Comparison of ENCODE assay signal across 15 cellular contexts in the genomic region with DNA sequence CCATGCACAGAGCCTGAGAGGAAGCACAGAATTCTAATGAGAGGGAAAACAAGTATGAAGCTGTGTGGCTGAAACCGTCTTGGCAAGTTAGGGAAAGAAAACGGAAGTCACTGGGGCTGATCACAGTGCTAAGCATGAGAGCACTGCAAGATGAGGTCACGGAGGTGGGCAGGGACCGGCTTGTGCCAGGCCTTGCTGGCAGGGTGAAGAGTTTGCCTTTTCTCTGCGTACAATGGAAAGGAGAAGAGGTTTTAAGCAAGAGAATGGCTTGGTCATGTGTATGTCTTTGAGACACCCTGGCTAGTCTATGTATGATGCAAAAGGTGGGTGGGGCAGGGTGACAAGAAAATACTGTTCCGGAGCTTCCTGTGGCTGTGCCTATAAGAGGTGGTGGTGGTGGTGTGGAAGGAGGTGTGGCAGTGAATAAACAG.
DNase-seq lines count a peak whose midpoint lies in the region; ATAC-seq, FAIRE-seq and TF ChIP-seq lines count a peak whose summit lies in the region.
"Had no signal": no experiment of that assay in that cellular context is flagged by ENCODE, and none has a peak within 500 bp of the region (broad histone marks: within the 10 kb centered on the region; RNA-seq: fewer than 3 reads in every experiment).

No MANE protein-coding gene starts in this region.

- DNase-seq in GM12891 (ENCODE audit: insufficient read length, low spot score) = no peak
- peak; percentile 93 for DNase-seq in NOMO-1 treated with DMSO at 0.1 percent for 48 hours (lab: John Stamatoyannopoulos, UW; ENCODE audit: unreplicated experiment)
- no peak for DNase-seq in epithelial cell of prostate (ENCODE audit: low read depth, low spot score)
- peak; percentile 62 for DNase-seq in occipital lobe (lab: John Stamatoyannopoulos, UW)
- no peak for DNase-seq in 8988T
- no peak for DNase-seq in COLO829 (ENCODE audit: low spot score)
- DNase-seq: glutamatergic neuron, NCI-H2081, NCI-H774, psoas muscle, testis had no signal

- no peak for TF ChIP-seq POLR2A in GM12891 (IDR thresholded peaks at IDR 0.05; ENCODE audit: low read depth, low read length)

- H3K27ac ChIP-seq in epithelial cell of prostate = peak overlapping the region; percentile 56
- H3K27ac ChIP-seq: psoas muscle, testis had no signal

- ATAC-seq in HG03280 (IDR thresholded peaks at IDR 0.05; ENCODE audit: unreplicated experiment) = no peak
- ATAC-seq in HG03469 (IDR thresholded peaks at IDR 0.05; ENCODE audit: unreplicated experiment) = no peak
- ATAC-seq: activated CD4-positive, CD25-positive, alpha-beta regulatory T cell treated with anti-CD3 and anti-CD28 coated beads, Interleukin-2, amount 50 U/mL, for 24 hours; psoas muscle had no signal

- FAIRE-seq in GM12891 (lab: Jason Lieb, UNC) = no peak
- FAIRE-seq: islet of Langerhans had no signal

TF ChIP-seq in GM12891, 5 proteins besides CTCF, POLR2A, EP300 and RAD21:
- TF ChIP-seq POLR2AphosphoS5 (IDR thresholded peaks at IDR 0.05; ENCODE audit: low read depth, low read length) (no peak), SPI1 (IDR thresholded peaks at IDR 0.05; ENCODE audit: low read depth, low read length) (peak; percentile 1; the same call in 1 of the 2 replicates), PAX5 (IDR thresholded peaks at IDR 0.05; ENCODE audit: insufficient read depth, low read length, severe bottlenecking) (no peak), POU2F2 (IDR thresholded peaks at IDR 0.05; ENCODE audit: low read depth, low read length) (no peak), TAF1 (IDR thresholded peaks at IDR 0.05; ENCODE audit: low read depth, low read length) (no peak)

Comparison
In these comparisons a context has a peak if more than half of its experiments do, and no peak if none do; other contexts are left out.
1. DNase-seq: peak in NOMO-1 treated with DMSO at 0.1 percent for 48 hours (single experiment) and occipital lobe (single experiment); none in GM12891 (single experiment), epithelial cell of prostate (single experiment), 8988T (single experiment) and COLO829 (single experiment).